ENCODE assay signal across 9 cellular contexts in genomic region chr7:111756687-111757178, GRCh38.
DNase-seq lines count a peak whose midpoint lies in the region; ATAC-seq, FAIRE-seq and TF ChIP-seq lines count a peak whose summit lies in the region.
"Had no signal": no experiment of that assay in that cellular context is flagged by ENCODE, and none has a peak within 500 bp of the region (broad histone marks: within the 10 kb centered on the region; RNA-seq: fewer than 3 reads in every experiment).

No MANE protein-coding gene starts in this region.

- H3K9me3 ChIP-seq in Peyer's patch (no peaks in the 10 kb centered on the region), neuronal stem cell (replicated peaks in 1 of 2; ENCODE audit: control insufficient read depth in 2 of 2, insufficient read depth in 1 of 2, low read depth in 1 of 2, low read length in 2 of 2) (no peaks in the 10 kb centered on the region)

- H3K18ac ChIP-seq in neuronal stem cell (ENCODE audit: low read length) = peak overlapping the region; percentile 75

- DNase-seq in C1 segment of cervical spinal cord (lab: John Stamatoyannopoulos, UW) (peak in 12 of 14 donors; percentile 31 to 89 (median 76)), Peyer's patch (peak in 2 of 3 donors; percentile 51 to 57), frontal cortex (ENCODE audit: low spot score in 2 of 2) (peak; percentile 12 to 30), neuronal stem cell (ENCODE audit: low spot score) (peak; percentile 44), kidney tubule cell (ENCODE audit: low spot score) (no peak), NCI-H69 (lab: John Stamatoyannopoulos, UW) (no peak), NCI-H1092 treated with DMSO at 0.1 percent for 48 hours (lab: John Stamatoyannopoulos, UW) (no peak)
- DNase-seq: activated T-cell treated with anti-CD3 and anti-CD28 coated beads, Interleukin-2, amount 50 U/mL, for 4 hours had no signal

- no peaks in the 10 kb centered on the region for H3K4me1 ChIP-seq in Peyer's patch
- H3K4me1 ChIP-seq in neuronal stem cell (ENCODE audit: control insufficient read depth in 2 of 2, insufficient read depth in 1 of 2, low read depth in 1 of 2, low read length in 2 of 2) = peaks cover 8 to 14% of the 10 kb centered on the region in 2 donors

- no peak overlapping the region for H4K91ac ChIP-seq in neuronal stem cell (ENCODE audit: low read depth, low read length, poor library complexity)

- ATAC-seq in GM21367 (IDR thresholded peaks at IDR 0.05; ENCODE audit: unreplicated experiment) = no peak
- ATAC-seq: activated T-cell treated with anti-CD3 and anti-CD28 coated beads, Interleukin-2, amount 50 U/mL, for 4 hours had no signal

- peak overlapping the region; percentile 84 for H3K14ac ChIP-seq in neuronal stem cell (ENCODE audit: low read length)

- H3K9ac ChIP-seq in neuronal stem cell (ENCODE audit: low read depth, low read length, poor library complexity) = peak overlapping the region; percentile 30

- H3K27ac ChIP-seq in Peyer's patch (no peak overlapping the region), neuronal stem cell (replicated peaks; ENCODE audit: low read length) (no peak overlapping the region)

- FAIRE-seq in frontal cortex (lab: Jason Lieb, UNC) = no peak

- no peak overlapping the region for H2BK5ac ChIP-seq in neuronal stem cell (ENCODE audit: low read length)

- no peak for TF ChIP-seq POLR2A in Peyer's patch (IDR thresholded peaks at IDR 0.05)

- H2BK12ac ChIP-seq in neuronal stem cell (ENCODE audit: low read length) = no peak overlapping the region

- no peak for TF ChIP-seq CTCF in Peyer's patch (IDR thresholded peaks at IDR 0.05)

- no CpG with 5 or more reads among the region's 11 CpGs for WGBS in neuronal stem cell (ENCODE audit: extremely low coverage in 2 of 2, insufficient read length in 2 of 2, insufficient replicate concordance in 1 of 2), 2 donors

- peak overlapping the region; percentile 71 for H2AFZ ChIP-seq in neuronal stem cell (ENCODE audit: low read length)

- H3K27me3 ChIP-seq in Peyer's patch (no peaks in the 10 kb centered on the region), neuronal stem cell (ENCODE audit: control insufficient read depth in 3 of 3, insufficient read depth in 3 of 3, low read depth in 1 of 3, low read length in 3 of 3) (no peaks in the 10 kb centered on the region)

- no peaks in the 10 kb centered on the region for H3K79me1 ChIP-seq in neuronal stem cell (ENCODE audit: low read depth, low read length)

- no peak overlapping the region for H2BK120ac ChIP-seq in neuronal stem cell (ENCODE audit: low read depth, low read length)

- no peak overlapping the region for H2AK5ac ChIP-seq in neuronal stem cell (ENCODE audit: low read depth, low read length)

- H2BK15ac ChIP-seq in neuronal stem cell (ENCODE audit: low read length) = no peak overlapping the region

- H3K23ac ChIP-seq in neuronal stem cell (ENCODE audit: low read depth, low read length, poor library complexity) = peak overlapping the region; percentile 92

- H3K36me3 ChIP-seq in Peyer's patch (no peaks in the 10 kb centered on the region), neuronal stem cell (replicated peaks in 1 of 2; ENCODE audit: control insufficient read depth in 2 of 2, insufficient read depth in 2 of 2, low read length in 2 of 2) (peaks cover 0 to 30% of the 10 kb centered on the region in 2 donors)

- no peak overlapping the region for H4K8ac ChIP-seq in neuronal stem cell (ENCODE audit: low read depth, low read length)

- peak overlapping the region; percentile 36 for H3K4me2 ChIP-seq in neuronal stem cell (ENCODE audit: insufficient read depth, low read length, poor library complexity, severe bottlenecking)

- no peak overlapping the region for H3K4ac ChIP-seq in neuronal stem cell (ENCODE audit: low read length)

- H3K4me3 ChIP-seq in Peyer's patch (no peak overlapping the region), neuronal stem cell (ENCODE audit: low read length in 2 of 2) (peak overlapping the region in 1 of 2 donors; percentile 6)

Comparison
In these comparisons a context has a peak if more than half of its experiments do, and no peak if none do; other contexts are left out.
1. DNase-seq: peak in C1 segment of cervical spinal cord (12 of 14), Peyer's patch (2 of 3), frontal cortex (2 of 2) and neuronal stem cell (single experiment); none in kidney tubule cell (single experiment), NCI-H69 (single experiment) and NCI-H1092 treated with DMSO at 0.1 percent for 48 hours (single experiment).